ENCODE assay signal across 8 cellular contexts in genomic region chr14:91415794-91416743, GRCh38. TPM values are rescaled to one million over a fixed set of nuclear protein-coding genes. Genes with fewer than 3 reads are reported as not detected.
DNase-seq lines count a peak whose midpoint lies in the region; ATAC-seq and TF ChIP-seq lines count a peak whose summit lies in the region.

No MANE protein-coding gene starts in this region.

- H3K9me3 ChIP-seq in SJCRH30 (replicated peaks) (no peaks in the 10 kb centered on the region), breast epithelium (no peaks in the 10 kb centered on the region), mononuclear cell (ENCODE audit: low read depth, low read length) (no peaks in the 10 kb centered on the region), tibial artery (no peaks in the 10 kb centered on the region)

- intact Hi-C loops in breast epithelium (cut with DNase I; ENCODE audit: low total_unique reads) = no loop called here
- intact Hi-C loops in tibial artery (cut with DNase I; ENCODE audit: low total_unique reads) = loop anchor here (5.0 kb wide), 1 partner anchor 94 kb away; no protein-coding TSS in a partner anchor

- no peaks in the 10 kb centered on the region for H3K36me3 ChIP-seq in SJCRH30
- H3K36me3 ChIP-seq in breast epithelium = no peaks in the 10 kb centered on the region
- no peaks in the 10 kb centered on the region for H3K36me3 ChIP-seq in tibial artery

- peaks cover 14% of the 10 kb centered on the region for H3K4me1 ChIP-seq in SJCRH30
- peaks cover 4% of the 10 kb centered on the region in 2 donors for H3K4me1 ChIP-seq in breast epithelium
- peaks cover 78% of the 10 kb centered on the region for H3K4me1 ChIP-seq in mononuclear cell (ENCODE audit: insufficient read depth, low read length)
- peaks cover 0 to 27% (median 19%) of the 10 kb centered on the region in 4 donors for H3K4me1 ChIP-seq in tibial artery

- no peaks in the 10 kb centered on the region for H3K27me3 ChIP-seq in SJCRH30
- no peaks in the 10 kb centered on the region for H3K27me3 ChIP-seq in breast epithelium
- H3K27me3 ChIP-seq in mononuclear cell (ENCODE audit: insufficient read depth, low read length) = no peaks in the 10 kb centered on the region
- H3K27me3 ChIP-seq in tibial artery = peaks cover 0 to 25% of the 10 kb centered on the region in 2 donors

- H3K27ac ChIP-seq in SJCRH30 = no peak overlapping the region
- H3K27ac ChIP-seq in breast epithelium = peak overlapping the region in 1 of 2 donors; percentile 6
- no peak overlapping the region for H3K27ac ChIP-seq in tibial artery

- H3K4me3 ChIP-seq in SJCRH30 (peak overlapping the region; percentile 64), breast epithelium (peak overlapping the region; percentile 52 to 75 (median 61)), mononuclear cell (ENCODE audit: low read length) (peak overlapping the region; percentile 95), tibial artery (peak overlapping the region; percentile 41 to 51)

- TF ChIP-seq CTCF in breast epithelium (IDR thresholded peaks at IDR 0.05) (no peak), tibial artery (IDR thresholded peaks at IDR 0.05) (no peak)

- TF ChIP-seq POLR2A in breast epithelium (IDR thresholded peaks at IDR 0.05) = no peak

- DNase-seq in DMS153 treated with DMSO at 0.1 percent for 48 hours (lab: John Stamatoyannopoulos, UW; ENCODE audit: unreplicated experiment) = peak; percentile 31
- DNase-seq in SJCRH30 = peak in 1 of 2 experiments; percentile 19
- no peak for DNase-seq in breast epithelium (ENCODE audit: low spot score in 2 of 2)
- no peak for DNase-seq in tibial artery
- no peak for DNase-seq in dedifferentiated amniotic fluid mesenchymal stem cell (ENCODE audit: extremely low spot score)

- ATAC-seq in GM19395 (IDR thresholded peaks at IDR 0.05; ENCODE audit: unreplicated experiment) (peak; percentile 71), HG03439 (IDR thresholded peaks at IDR 0.05; ENCODE audit: unreplicated experiment) (peak; percentile 46)

RNA-seq across cellular contexts. Expression of gene CCDC88C, which starts 1.6 kb away (rescaled TPM):
- 8.9 TPM in 2 replicates for total RNA-seq in SJCRH30 (2014; rRNA removed; shearing (Covaris generic))
- total RNA-seq in breast epithelium (10 to 100 TPM in 2 of 3 donors, 1 to 10 TPM in 1; 5.8 to 25.9 (median 19.3) TPM), mononuclear cell (174 TPM)
